In genomic region chr18:61248589-61248988, GRCh38 we compare ENCODE assay signal across 1 cellular context.
TF ChIP-seq lines count a peak whose summit lies in the region.

No MANE protein-coding gene starts in this region.

TF ChIP-seq in GM12878, 131 proteins besides CTCF, POLR2A, EP300 and RAD21 (continued from another document):
- no peak for TF ChIP-seq IRF3 (IDR thresholded peaks at IDR 0.05)
- no peak for TF ChIP-seq BRCA1 (IDR thresholded peaks at IDR 0.05; ENCODE audit: low read depth, low read length)
- TF ChIP-seq SREBF1 (IDR thresholded peaks at IDR 0.05; ENCODE audit: low read length) = no peak
- TF ChIP-seq MYB (IDR thresholded peaks at IDR 0.05; ENCODE audit: borderline replicate concordance, low read depth, low read length) = no peak
- no peak for TF ChIP-seq NKRF (conservative IDR thresholded peaks at IDR 0.05)
